In genomic region chr6:107561325-107561724, GRCh38 we compare ENCODE assay signal across 12 cellular contexts.
A peak's percentile ranks its signal among the peaks of the same experiment; 100 is the strongest.
DNase-seq lines count a peak whose midpoint lies in the region; ATAC-seq and TF ChIP-seq lines count a peak whose summit lies in the region.
"Had no signal": no experiment of that assay in that cellular context is flagged by ENCODE, and none has a peak within 500 bp of the region (broad histone marks: within the 10 kb centered on the region; RNA-seq: fewer than 3 reads in every experiment).

No MANE protein-coding gene starts in this region.

- H3K4me1 Mint-ChIP-seq in WTC11 (peaks cover 25% of the 10 kb centered on the region), nephron progenitor cell (peaks cover 57% of the 10 kb centered on the region)
- H3K4me1 Mint-ChIP-seq in activated CD4-positive, alpha-beta T cell treated with anti-CD3 and anti-CD28 coated beads, Interleukin-2, amount 10 ng/mL, durations not matched to agents 7 days and 5 days = no peaks in the 10 kb centered on the region

- ATAC-seq in WTC11 (peak; percentile 81), Right ventricle myocardium superior (ENCODE audit: poor library complexity) (peak; percentile 82), GM18517 (IDR thresholded peaks at IDR 0.05; ENCODE audit: unreplicated experiment) (no peak)
- ATAC-seq: stimulated activated memory B cell treated with anti-CD40 and anti-IgM and Interleukin-4, amounts not matched to agents 10 μg/mL and 1 μg/mL and 100 μg/mL, for 72 hours had no signal

- H3K36me3 Mint-ChIP-seq in WTC11 (no peaks in the 10 kb centered on the region; the same call in 1 of the 2 replicates), nephron progenitor cell (ENCODE audit: low read depth) (peaks cover 67% of the 10 kb centered on the region)
- no peaks in the 10 kb centered on the region for H3K36me3 Mint-ChIP-seq in activated CD4-positive, alpha-beta T cell treated with anti-CD3 and anti-CD28 coated beads, Interleukin-2, amount 10 ng/mL, durations not matched to agents 7 days and 5 days (ENCODE audit: low read depth)
- H3K36me3 Mint-ChIP-seq: IgD-negative memory B cell; stimulated activated memory B cell treated with anti-CD40 and anti-IgM and Interleukin-4, amounts not matched to agents 10 μg/mL and 1 μg/mL and 100 μg/mL, for 72 hours had no signal

- TF ChIP-seq CTCF in WTC11 (IDR thresholded peaks at IDR 0.05) (no peak), nephron progenitor cell (IDR thresholded peaks at IDR 0.05) (no peak)

- POLR2A ChIA-PET in WTC11 (lab: Charles Lee) = interaction anchor here (0.7 kb wide), 1 partner anchor 73 kb away, joined by 5 read pairs; no protein-coding TSS in a partner anchor
- POLR2A ChIA-PET in activated CD4-positive, alpha-beta T cell treated with anti-CD3 and anti-CD28 coated beads, Interleukin-2, amount 10 ng/mL, durations not matched to agents 7 days and 5 days (lab: Charles Lee) = no interaction called here

- DNase-seq in WTC11 (ENCODE audit: low spot score) (peak; percentile 36), Right ventricle myocardium superior (peak; percentile 71), nephron progenitor cell (no peak), ureter (ENCODE audit: low spot score) (peak; percentile 45), DMS79 (lab: John Stamatoyannopoulos, UW) (no peak)
- DNase-seq in activated CD4-positive, alpha-beta T cell treated with anti-CD3 and anti-CD28 coated beads, Interleukin-2, amount 10 ng/mL, durations not matched to agents 7 days and 5 days = no peak
- DNase-seq: DMS79 treated with DMSO at 0.1 percent for 48 hours, NCI-H2171 had no signal

- H3K9me3 Mint-ChIP-seq in WTC11 (no peaks in the 10 kb centered on the region), nephron progenitor cell (no peaks in the 10 kb centered on the region)
- no peaks in the 10 kb centered on the region for H3K9me3 Mint-ChIP-seq in activated CD4-positive, alpha-beta T cell treated with anti-CD3 and anti-CD28 coated beads, Interleukin-2, amount 10 ng/mL, durations not matched to agents 7 days and 5 days
- H3K9me3 Mint-ChIP-seq: IgD-negative memory B cell; neural crest cell; stimulated activated memory B cell treated with anti-CD40 and anti-IgM and Interleukin-4, amounts not matched to agents 10 μg/mL and 1 μg/mL and 100 μg/mL, for 72 hours had no signal

- H3K27ac Mint-ChIP-seq in WTC11 (no peak overlapping the region), nephron progenitor cell (peak overlapping the region; percentile 95)
- H3K27ac Mint-ChIP-seq in activated CD4-positive, alpha-beta T cell treated with anti-CD3 and anti-CD28 coated beads, Interleukin-2, amount 10 ng/mL, durations not matched to agents 7 days and 5 days = no peak overlapping the region
- H3K27ac Mint-ChIP-seq: IgD-negative memory B cell; stimulated activated memory B cell treated with anti-CD40 and anti-IgM and Interleukin-4, amounts not matched to agents 10 μg/mL and 1 μg/mL and 100 μg/mL, for 72 hours had no signal

- CTCF ChIA-PET in WTC11 (lab: Charles Lee) = interaction anchor here (1.0 kb wide), 1 partner anchor 12 kb away, joined by 3 read pairs; no protein-coding TSS in a partner anchor
- CTCF ChIA-PET in activated CD4-positive, alpha-beta T cell treated with anti-CD3 and anti-CD28 coated beads, Interleukin-2, amount 10 ng/mL, durations not matched to agents 7 days and 5 days (lab: Charles Lee) = no interaction called here

- no peak overlapping the region for H3K4me3 Mint-ChIP-seq in WTC11
- no peak overlapping the region for H3K4me3 Mint-ChIP-seq in nephron progenitor cell
- no peak overlapping the region for H3K4me3 Mint-ChIP-seq in activated CD4-positive, alpha-beta T cell treated with anti-CD3 and anti-CD28 coated beads, Interleukin-2, amount 10 ng/mL, durations not matched to agents 7 days and 5 days
- H3K4me3 Mint-ChIP-seq: IgD-negative memory B cell; neural crest cell; stimulated activated memory B cell treated with anti-CD40 and anti-IgM and Interleukin-4, amounts not matched to agents 10 μg/mL and 1 μg/mL and 100 μg/mL, for 72 hours had no signal

- intact Hi-C loops in Right ventricle myocardium superior (cut with DNase I) = no loop called here

- H3K27me3 Mint-ChIP-seq in WTC11 (ENCODE audit: low read depth) (no peaks in the 10 kb centered on the region), nephron progenitor cell (ENCODE audit: low read depth, poor library complexity) (no peaks in the 10 kb centered on the region)
- peaks cover 13% of the 10 kb centered on the region for H3K27me3 Mint-ChIP-seq in activated CD4-positive, alpha-beta T cell treated with anti-CD3 and anti-CD28 coated beads, Interleukin-2, amount 10 ng/mL, durations not matched to agents 7 days and 5 days

TF ChIP-seq in WTC11, 78 proteins besides CTCF, POLR2A, EP300 and RAD21:
- TF ChIP-seq FOXP4 (CRISPR knock-in tag; IDR thresholded peaks at IDR 0.05) (no peak), GRHL2 (CRISPR knock-in tag; IDR thresholded peaks at IDR 0.05; ENCODE audit: insufficient replicate concordance, severe bottlenecking) (no peak), MYBL2 (CRISPR knock-in tag; IDR thresholded peaks at IDR 0.05) (no peak), FOXP1 (CRISPR knock-in tag; IDR thresholded peaks at IDR 0.05; ENCODE audit: borderline replicate concordance) (no peak), SP1 (CRISPR knock-in tag; conservative IDR thresholded peaks at IDR 0.05) (no peak), E2F5 (CRISPR knock-in tag; IDR thresholded peaks at IDR 0.05) (no peak), TEAD1 (CRISPR knock-in tag; IDR thresholded peaks at IDR 0.05) (no peak), ZNF671 (CRISPR knock-in tag; IDR thresholded peaks at IDR 0.05) (no peak), GTF2I (CRISPR knock-in tag; conservative IDR thresholded peaks at IDR 0.05) (no peak), NFE2L1 (CRISPR knock-in tag; IDR thresholded peaks at IDR 0.05) (no peak), MXD4 (CRISPR knock-in tag; IDR thresholded peaks at IDR 0.05; ENCODE audit: borderline replicate concordance) (no peak)

Comparison
In these comparisons a context has a peak if more than half of its experiments do, and no peak if none do; other contexts are left out.
1. DNase-seq: peak in WTC11 (single experiment), Right ventricle myocardium superior (single experiment) and ureter (single experiment); none in nephron progenitor cell (single experiment), DMS79 (single experiment) and activated CD4-positive, alpha-beta T cell treated with anti-CD3 and anti-CD28 coated beads, Interleukin-2, amount 10 ng/mL, durations not matched to agents 7 days and 5 days (single experiment).